In genomic region chr5:34686762-34687268, GRCh38 we compare ENCODE assay signal across 8 cellular contexts. TPM values are rescaled to one million over a fixed set of nuclear protein-coding genes. Genes with fewer than 3 reads are reported as not detected.
A peak's percentile ranks its signal among the peaks of the same experiment; 100 is the strongest.
DNase-seq lines count a peak whose midpoint lies in the region; ATAC-seq and TF ChIP-seq lines count a peak whose summit lies in the region.

No MANE protein-coding gene starts in this region.

- ATAC-seq in GM21423 (IDR thresholded peaks at IDR 0.05; ENCODE audit: unreplicated experiment): no peak
- no peak for ATAC-seq in GM21529 (IDR thresholded peaks at IDR 0.05; ENCODE audit: unreplicated experiment)

- TF ChIP-seq POLR2A in erythroblast (IDR thresholded peaks at IDR 0.05; ENCODE audit: low read length): no peak

- DNase-seq in Ammon's horn (ENCODE audit: low spot score) (peak; percentile 13), NOMO-1 treated with DMSO at 0.1 percent for 48 hours (lab: John Stamatoyannopoulos, UW; ENCODE audit: unreplicated experiment) (peak; percentile 86), erythroblast (lab: John Stamatoyannopoulos, UW) (peak; percentile 58 to 85), myocyte (ENCODE audit: low read depth) (peak; percentile 67), NCI-H1436 (lab: John Stamatoyannopoulos, UW) (no peak), GDM1 (lab: John Stamatoyannopoulos, UW) (no peak)

RNA-seq across cellular contexts. Expression of gene RAI14, which starts 30.7 kb away (rescaled TPM):
- 17.0 and 19.0 TPM in 2 replicates for total RNA-seq in myocyte
- 54.2 TPM for polyA plus RNA-seq in myocyte (2012)

Comparison
In these comparisons a context has a peak if more than half of its experiments do, and no peak if none do; other contexts are left out.
1. DNase-seq: peak in Ammon's horn (single experiment), NOMO-1 treated with DMSO at 0.1 percent for 48 hours (single experiment), erythroblast (2 of 2) and myocyte (single experiment); none in NCI-H1436 (single experiment) and GDM1 (single experiment).